Comparison of ENCODE assay signal across 12 cellular contexts in the genomic region with DNA sequence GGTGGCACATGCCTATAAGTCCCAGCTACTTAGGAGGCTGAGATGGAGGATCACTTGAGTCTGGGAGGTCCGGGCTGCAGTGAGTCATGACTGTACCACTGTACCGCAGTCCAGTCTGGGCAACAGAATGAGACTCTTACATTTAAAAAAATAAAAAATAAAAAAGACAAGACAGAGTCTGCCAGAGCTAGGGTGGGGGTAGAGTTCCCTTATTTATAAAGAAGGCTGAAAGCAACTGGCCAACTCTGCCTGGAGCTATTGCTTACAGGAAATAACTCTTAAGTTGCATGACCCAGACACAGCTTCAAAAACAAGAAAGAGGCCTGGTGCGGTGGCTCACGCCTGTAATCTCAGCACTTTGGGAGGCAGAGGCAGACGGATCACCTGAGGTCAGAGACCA. TPM values are rescaled to one million over a fixed set of nuclear protein-coding genes. Genes with fewer than 3 reads are reported as not detected.
DNase-seq lines count a peak whose midpoint lies in the region; ATAC-seq and TF ChIP-seq lines count a peak whose summit lies in the region.
"Had no signal": no experiment of that assay in that cellular context is flagged by ENCODE, and none has a peak within 500 bp of the region (broad histone marks: within the 10 kb centered on the region; RNA-seq: fewer than 3 reads in every experiment).

No MANE protein-coding gene starts in this region.

- no peak for TF ChIP-seq CTCF in activated B cell treated with CpG ODN at 0.5 μM for 24 hours (IDR thresholded peaks at IDR 0.05)
- no peak for TF ChIP-seq CTCF in heart left ventricle (IDR thresholded peaks at IDR 0.05)

- no peak overlapping the region for H2BK120ac ChIP-seq in neuronal stem cell (ENCODE audit: low read depth, low read length)

- no peaks in the 10 kb centered on the region for H3K9me3 Mint-ChIP-seq in activated B cell treated with CpG ODN at 0.5 μM for 24 hours
- H3K9me3 Mint-ChIP-seq: activated T-cell treated with anti-CD3 and anti-CD28 coated beads, Interleukin-2, amount 50 U/mL, for 24 hours; immature natural killer cell had no signal

- H3K27ac ChIP-seq in heart left ventricle (peak overlapping the region in 11 of 12 donors; percentile 13 to 82 (median 58)), skeletal muscle tissue (ENCODE audit: low read depth, low read length) (peak overlapping the region; percentile 36), neuronal stem cell (replicated peaks; ENCODE audit: low read length) (no peak overlapping the region)

- H3K36me3 Mint-ChIP-seq in activated B cell treated with CpG ODN at 0.5 μM for 24 hours (ENCODE audit: low read depth), result peaks cover 15% of the 10 kb centered on the region

- no peak overlapping the region for H2AFZ ChIP-seq in neuronal stem cell (ENCODE audit: low read length)

- no peaks in the 10 kb centered on the region for H3K36me3 ChIP-seq in heart left ventricle
- H3K36me3 ChIP-seq in skeletal muscle tissue (ENCODE audit: control insufficient read depth in 3 of 3, insufficient read depth in 3 of 3, low read length in 3 of 3), result peaks cover 0 to 2% (median 0%) of the 10 kb centered on the region in 3 donors
- H3K36me3 ChIP-seq in neuronal stem cell (replicated peaks in 1 of 2; ENCODE audit: control insufficient read depth in 2 of 2, insufficient read depth in 2 of 2, low read length in 2 of 2), result no peaks in the 10 kb centered on the region

- H3K27me3 ChIP-seq in heart left ventricle (no peaks in the 10 kb centered on the region), skeletal muscle tissue (ENCODE audit: control insufficient read depth in 3 of 3, insufficient read depth in 3 of 3, low read length in 3 of 3) (no peaks in the 10 kb centered on the region), neuronal stem cell (ENCODE audit: control insufficient read depth in 3 of 3, insufficient read depth in 3 of 3, low read depth in 1 of 3, low read length in 3 of 3) (no peaks in the 10 kb centered on the region)

- no peak overlapping the region for H3K4me3 Mint-ChIP-seq in activated B cell treated with CpG ODN at 0.5 μM for 24 hours
- H3K4me3 Mint-ChIP-seq: activated T-cell treated with anti-CD3 and anti-CD28 coated beads, Interleukin-2, amount 50 U/mL, for 24 hours; immature natural killer cell had no signal

- H3K4me1 ChIP-seq in heart left ventricle (peaks cover 0 to 65% (median 32%) of the 10 kb centered on the region in 12 donors), skeletal muscle tissue (ENCODE audit: control insufficient read depth in 3 of 3, insufficient read depth in 3 of 3, low read length in 3 of 3) (peaks cover 3 to 5% (median 4%) of the 10 kb centered on the region in 3 donors), neuronal stem cell (ENCODE audit: control insufficient read depth in 2 of 2, insufficient read depth in 1 of 2, low read depth in 1 of 2, low read length in 2 of 2) (no peaks in the 10 kb centered on the region)

- no peaks in the 10 kb centered on the region for H3K27me3 Mint-ChIP-seq in activated B cell treated with CpG ODN at 0.5 μM for 24 hours
- H3K27me3 Mint-ChIP-seq: activated T-cell treated with anti-CD3 and anti-CD28 coated beads, Interleukin-2, amount 50 U/mL, for 24 hours had no signal

- no peak overlapping the region for H3K18ac ChIP-seq in neuronal stem cell (ENCODE audit: low read length)

- H3K14ac ChIP-seq in neuronal stem cell (ENCODE audit: low read length), result no peak overlapping the region

- H4K91ac ChIP-seq in neuronal stem cell (ENCODE audit: low read depth, low read length, poor library complexity), result no peak overlapping the region

- no peak overlapping the region for H3K9ac ChIP-seq in skeletal muscle tissue (ENCODE audit: low read depth in 1 of 3, low read length in 3 of 3)
- H3K9ac ChIP-seq in neuronal stem cell (ENCODE audit: low read depth, low read length, poor library complexity), result no peak overlapping the region

- no peak overlapping the region for H3K23ac ChIP-seq in neuronal stem cell (ENCODE audit: low read depth, low read length, poor library complexity)

- peak overlapping the region; percentile 76 for H3K27ac Mint-ChIP-seq in activated B cell treated with CpG ODN at 0.5 μM for 24 hours
- H3K27ac Mint-ChIP-seq: activated T-cell treated with anti-CD3 and anti-CD28 coated beads, Interleukin-2, amount 50 U/mL, for 24 hours had no signal

- DNase-seq in ELR (ENCODE audit: low read depth) (peak; percentile 43), activated B cell treated with CpG ODN at 0.5 μM for 24 hours (no peak), heart left ventricle (peak in 1 of 5 donors; percentile 11), neuronal stem cell (ENCODE audit: low spot score) (no peak), NCI-H526 treated with DMSO at 0.1 percent for 48 hours (lab: John Stamatoyannopoulos, UW) (no peak), posterior vena cava (ENCODE audit: low spot score) (no peak)
- DNase-seq: activated T-cell treated with anti-CD3 and anti-CD28 coated beads, Interleukin-2, amount 50 U/mL, for 24 hours; immature natural killer cell; posterior cingulate gyrus had no signal

- peaks cover 62% of the 10 kb centered on the region for H3K4me1 Mint-ChIP-seq in activated B cell treated with CpG ODN at 0.5 μM for 24 hours

- H2BK12ac ChIP-seq in neuronal stem cell (ENCODE audit: low read length), result no peak overlapping the region

- H2BK5ac ChIP-seq in neuronal stem cell (ENCODE audit: low read length), result no peak overlapping the region

- no peak overlapping the region for H3K4me2 ChIP-seq in neuronal stem cell (ENCODE audit: insufficient read depth, low read length, poor library complexity, severe bottlenecking)

- no peak overlapping the region for H3K4me3 ChIP-seq in heart left ventricle
- no peak overlapping the region for H3K4me3 ChIP-seq in skeletal muscle tissue (ENCODE audit: low read length in 3 of 3)
- H3K4me3 ChIP-seq in neuronal stem cell (ENCODE audit: low read length in 2 of 2), result no peak overlapping the region
- H3K4me3 ChIP-seq: K562 had no signal

- no peak overlapping the region for H2AK5ac ChIP-seq in neuronal stem cell (ENCODE audit: low read depth, low read length)

- H2BK15ac ChIP-seq in neuronal stem cell (ENCODE audit: low read length), result no peak overlapping the region

- 58 to 76% (median 65%) methylated on average over 5 of the region's 5 CpGs for WGBS in heart left ventricle, 4 donors
- no CpG with 5 or more reads among the region's 5 CpGs for WGBS in neuronal stem cell (ENCODE audit: extremely low coverage in 2 of 2, insufficient read length in 2 of 2, insufficient replicate concordance in 1 of 2), 2 donors

- H3K4ac ChIP-seq in neuronal stem cell (ENCODE audit: low read length), result no peak overlapping the region

- no peaks in the 10 kb centered on the region for H3K79me1 ChIP-seq in neuronal stem cell (ENCODE audit: low read depth, low read length)

- no peak for TF ChIP-seq POLR2A in heart left ventricle (IDR thresholded peaks at IDR 0.05)

- no peak for ATAC-seq in activated B cell treated with CpG ODN at 0.5 μM for 24 hours (ENCODE audit: low read depth)
- ATAC-seq in heart left ventricle, result peak; percentile 38 to 72 (median 64)
- ATAC-seq in HG02852 (IDR thresholded peaks at IDR 0.05; ENCODE audit: unreplicated experiment), result no peak
- ATAC-seq: K562 had no signal

- H4K8ac ChIP-seq in neuronal stem cell (ENCODE audit: low read depth, low read length), result no peak overlapping the region

- CTCF ChIA-PET in activated B cell treated with CpG ODN at 0.5 μM for 24 hours (lab: Charles Lee), result no interaction called here

- intact Hi-C loops in activated B cell treated with CpG ODN at 0.5 μM for 24 hours (cut with micrococcal nuclease) (no loop called here), heart left ventricle (cut with DNase I) (loop anchor here in 1 of 10 donors (5.0 kb wide), 1 partner anchor 35 kb away; no protein-coding TSS in a partner anchor), posterior vena cava (cut with DNase I) (no loop called here)

- POLR2A ChIA-PET in activated B cell treated with CpG ODN at 0.5 μM for 24 hours (lab: Charles Lee), result interaction anchor here (0.9 to 1.6 kb wide), 4 partner anchors 12 to 32 kb away, joined by 3 to 13 read pairs (median 4); a partner anchor contains a TSS

- H3K9me3 ChIP-seq in heart left ventricle (no peaks in the 10 kb centered on the region), skeletal muscle tissue (ENCODE audit: control insufficient read depth in 3 of 3, low read length in 3 of 3) (no peaks in the 10 kb centered on the region), neuronal stem cell (replicated peaks in 1 of 2; ENCODE audit: control insufficient read depth in 2 of 2, insufficient read depth in 1 of 2, low read depth in 1 of 2, low read length in 2 of 2) (no peaks in the 10 kb centered on the region)

RNA-seq across cellular contexts. Expression of a gene that starts 31.5 kb away (rescaled TPM):
- 69.5 and 71.4 TPM in 2 replicates for total RNA-seq in activated B cell treated with CpG ODN at 0.5 μM for 24 hours
- 10 to 100 TPM; 22.4 to 59.1 (median 35.0) TPM for total RNA-seq in heart left ventricle
- polyA plus RNA-seq in heart left ventricle, result 10 to 100 TPM; 18.2 to 28.7 TPM
- 17.2 TPM for total RNA-seq in skeletal muscle tissue
- polyA plus RNA-seq in neuronal stem cell (2013, experiment 1 of 2), result 48.3 TPM
- polyA plus RNA-seq in neuronal stem cell (2013, experiment 2 of 2), result 51.9 TPM
- total RNA-seq in posterior vena cava, result 10 to 100 TPM; 68.7 to 76.5 TPM

Comparison
In these comparisons a context has a peak if more than half of its experiments do, and no peak if none do; other contexts are left out.
1. ATAC-seq: peak in heart left ventricle (4 of 4); none in activated B cell treated with CpG ODN at 0.5 μM for 24 hours (single experiment) and HG02852 (single experiment).